ENCODE assay signal across 36 cellular contexts in genomic region chr7:123665157-123665556, GRCh38. TPM values are rescaled to one million over a fixed set of nuclear protein-coding genes. Genes with fewer than 3 reads are reported as not detected.
DNase-seq lines count a peak whose midpoint lies in the region; ATAC-seq and TF ChIP-seq lines count a peak whose summit lies in the region.
"Had no signal": no experiment of that assay in that cellular context is flagged by ENCODE, and none has a peak within 500 bp of the region (broad histone marks: within the 10 kb centered on the region; RNA-seq: fewer than 3 reads in every experiment).

No MANE protein-coding gene starts in this region.

- H3K27ac ChIP-seq in IMR-90 (ENCODE audit: insufficient read depth, low read length) = no peak overlapping the region
- H3K27ac ChIP-seq in PC-3 (ENCODE audit: low read length) = no peak overlapping the region
- H3K27ac ChIP-seq in foreskin keratinocyte = no peak overlapping the region
- H3K27ac ChIP-seq: HL-60, KMS-11, suprapubic skin, upper lobe of left lung had no signal

- H2BK20ac ChIP-seq in IMR-90 (ENCODE audit: low read depth, low read length) = no peak overlapping the region

- no peak overlapping the region for H2BK120ac ChIP-seq in IMR-90 (ENCODE audit: low read depth, low read length)

- no peak overlapping the region for H3K14ac ChIP-seq in IMR-90 (replicated peaks; ENCODE audit: low read depth, low read length)

- no peak overlapping the region for H2BK5ac ChIP-seq in IMR-90 (ENCODE audit: low read depth, low read length, poor library complexity, severe bottlenecking)

- in situ Hi-C loops in IMR-90 (cut with MboI; ENCODE audit: low sequenced_read_pairs) = no loop called here

- no peaks in the 10 kb centered on the region for H3K36me3 Mint-ChIP-seq in activated T-helper 2 cell treated with anti-CD3 and anti-CD28 coated beads, Interferon-gamma antibody, Interleukin-2, Interleukin-4, amounts not matched to agents 10 μg/mL and 5 μg/mL and 100 μg/mL, durations not matched to agents 14 hours and 24 hours and 36 hours (ENCODE audit: low read depth)
- H3K36me3 Mint-ChIP-seq: activated naive CD4-positive, alpha-beta T cell treated with anti-CD3 and anti-CD28 coated beads, Interleukin-2, amount 50 U/mL, for 24 hours; CD8-positive, alpha-beta T cell; natural killer cell had no signal

- H3K23ac ChIP-seq in IMR-90 (ENCODE audit: low read depth, low read length) = no peak overlapping the region

- no peak overlapping the region for H2AK5ac ChIP-seq in IMR-90 (ENCODE audit: low read depth, low read length)

- no peaks in the 10 kb centered on the region for H3K9me1 ChIP-seq in IMR-90 (ENCODE audit: insufficient read depth, low read length)

- H2BK15ac ChIP-seq in IMR-90 (ENCODE audit: low read depth, low read length) = no peak overlapping the region

- CTCF ChIA-PET in IMR-90 (lab: Yijun Ruan, JAX) = no interaction called here
- CTCF ChIA-PET in PC-3 (lab: Charles Lee) = no interaction called here

- no peak for TF ChIP-seq POLR2A in IMR-90 (IDR thresholded peaks at IDR 0.05; ENCODE audit: low read depth, low read length)

- H3K56ac ChIP-seq in IMR-90 (ENCODE audit: extremely low read depth, insufficient read depth, low read length) = no peak overlapping the region

- ATAC-seq in IMR-90 (ENCODE audit: low read depth) (peak; percentile 17), PC-3 (peak; percentile 81), HG03280 (IDR thresholded peaks at IDR 0.05; ENCODE audit: unreplicated experiment) (no peak), foreskin keratinocyte (no peak)
- ATAC-seq: activated T-helper 17 cell treated with anti-CD3 and anti-CD28 coated beads, Interleukin-2, amount 50 U/mL, for 72 hours; CD8-positive, alpha-beta T cell; effector memory CD8-positive, alpha-beta T cell; mucosa of descending colon; natural killer cell had no signal

- H4K91ac ChIP-seq in IMR-90 (ENCODE audit: insufficient read depth, low read depth, low read length) = no peak overlapping the region

- H4K5ac ChIP-seq in IMR-90 (ENCODE audit: low read depth, low read length) = no peak overlapping the region

- H3K4me3 ChIP-seq in IMR-90 (ENCODE audit: insufficient read depth, low read depth, low read length) (no peak overlapping the region), PC-3 (ENCODE audit: low read length) (no peak overlapping the region)
- H3K4me3 ChIP-seq: GM12878, mucosa of descending colon, suprapubic skin, upper lobe of left lung had no signal

- no peaks in the 10 kb centered on the region for H3K4me1 ChIP-seq in IMR-90 (ENCODE audit: control insufficient read depth, insufficient read depth, low read length)
- H3K4me1 ChIP-seq in PC-3 (ENCODE audit: insufficient read depth, low read length) = peaks cover 9% of the 10 kb centered on the region
- H3K4me1 ChIP-seq in foreskin keratinocyte = peaks cover 9% of the 10 kb centered on the region
- H3K4me1 ChIP-seq: suprapubic skin, upper lobe of left lung had no signal

- peaks cover 2% of the 10 kb centered on the region for H3K27me3 Mint-ChIP-seq in activated T-helper 2 cell treated with anti-CD3 and anti-CD28 coated beads, Interferon-gamma antibody, Interleukin-2, Interleukin-4, amounts not matched to agents 10 μg/mL and 5 μg/mL and 100 μg/mL, durations not matched to agents 14 hours and 24 hours and 36 hours (ENCODE audit: low read depth)

- dilution Hi-C loops in IMR-90 (cut with HindIII; ENCODE audit: low sequenced_read_pairs, unreplicated experiment) = no loop called here

- H3K79me1 ChIP-seq in IMR-90 (ENCODE audit: low read depth in 1 of 2, low read length in 2 of 2) = no peaks in the 10 kb centered on the region

- H4K8ac ChIP-seq in IMR-90 (ENCODE audit: low read depth in 2 of 2, low read length in 2 of 2) = no peak overlapping the region

- H3K9me3 Mint-ChIP-seq in activated T-helper 2 cell treated with anti-CD3 and anti-CD28 coated beads, Interferon-gamma antibody, Interleukin-2, Interleukin-4, amounts not matched to agents 10 μg/mL and 5 μg/mL and 100 μg/mL, durations not matched to agents 14 hours and 24 hours and 36 hours = no peaks in the 10 kb centered on the region
- H3K9me3 Mint-ChIP-seq: activated naive CD4-positive, alpha-beta T cell treated with anti-CD3 and anti-CD28 coated beads, Interleukin-2, amount 50 U/mL, for 24 hours; activated T-helper 17 cell treated with anti-CD3 and anti-CD28 coated beads, Interleukin-2, amount 50 U/mL, for 72 hours; CD8-positive, alpha-beta T cell; effector memory CD8-positive, alpha-beta T cell; H9; natural killer cell had no signal

- H3K4ac ChIP-seq in IMR-90 (ENCODE audit: low read depth, low read length) = no peak overlapping the region

- H3K9me3 ChIP-seq in IMR-90 (ENCODE audit: control insufficient read depth, insufficient read depth, low read length) = no peaks in the 10 kb centered on the region
- H3K9me3 ChIP-seq in PC-3 (ENCODE audit: low read length) = no peaks in the 10 kb centered on the region
- H3K9me3 ChIP-seq: BE2C, mucosa of descending colon, suprapubic skin, upper lobe of left lung had no signal

- H2AFZ ChIP-seq in IMR-90 (replicated peaks; ENCODE audit: low read length, poor library complexity) (no peak overlapping the region), PC-3 (ENCODE audit: low read length) (no peak overlapping the region)

- TF ChIP-seq CTCF in IMR-90 (conservative IDR thresholded peaks at IDR 0.05; ENCODE audit: low read depth, low read length) (no peak), PC-3 (conservative IDR thresholded peaks at IDR 0.05; ENCODE audit: low read depth, low read length) (no peak), foreskin keratinocyte (conservative IDR thresholded peaks at IDR 0.05) (no peak)

- H3K27me3 ChIP-seq in IMR-90 (ENCODE audit: control insufficient read depth, insufficient read depth, low read length) = peaks cover 2% of the 10 kb centered on the region
- no peaks in the 10 kb centered on the region for H3K27me3 ChIP-seq in PC-3 (ENCODE audit: low read length)
- no peaks in the 10 kb centered on the region for H3K27me3 ChIP-seq in foreskin keratinocyte
- H3K27me3 ChIP-seq: BE2C, suprapubic skin, upper lobe of left lung had no signal

- H3K27ac Mint-ChIP-seq in activated T-helper 2 cell treated with anti-CD3 and anti-CD28 coated beads, Interferon-gamma antibody, Interleukin-2, Interleukin-4, amounts not matched to agents 10 μg/mL and 5 μg/mL and 100 μg/mL, durations not matched to agents 14 hours and 24 hours and 36 hours = no peak overlapping the region
- H3K27ac Mint-ChIP-seq: activated naive CD4-positive, alpha-beta T cell treated with anti-CD3 and anti-CD28 coated beads, Interleukin-2, amount 50 U/mL, for 24 hours; activated T-helper 17 cell treated with anti-CD3 and anti-CD28 coated beads, Interleukin-2, amount 50 U/mL, for 72 hours; CD8-positive, alpha-beta T cell; effector memory CD8-positive, alpha-beta T cell; H9; natural killer cell had no signal

- H3K4me3 Mint-ChIP-seq in activated T-helper 2 cell treated with anti-CD3 and anti-CD28 coated beads, Interferon-gamma antibody, Interleukin-2, Interleukin-4, amounts not matched to agents 10 μg/mL and 5 μg/mL and 100 μg/mL, durations not matched to agents 14 hours and 24 hours and 36 hours (ENCODE audit: low read depth) = no peak overlapping the region
- H3K4me3 Mint-ChIP-seq: activated naive CD4-positive, alpha-beta T cell treated with anti-CD3 and anti-CD28 coated beads, Interleukin-2, amount 50 U/mL, for 24 hours; activated T-helper 17 cell treated with anti-CD3 and anti-CD28 coated beads, Interleukin-2, amount 50 U/mL, for 72 hours; CD8-positive, alpha-beta T cell; effector memory CD8-positive, alpha-beta T cell; H9; natural killer cell had no signal

- DNase-seq in COR-L47 (lab: John Stamatoyannopoulos, UW) = peak; percentile 11
- peak; percentile 16 for DNase-seq in IMR-90
- DNase-seq in PC-3 = peak; percentile 56
- peak; percentile 8 for DNase-seq in fibroblast of peridontal ligament (ENCODE audit: extremely low read depth)
- no peak for DNase-seq in stimulated activated CD8-positive, alpha-beta memory T cell treated with anti-CD3 and anti-CD28 coated beads, Interleukin-4, amount 100 ng/mL, for 48 hours
- DNase-seq in foreskin keratinocyte = no peak
- DNase-seq in activated T-helper 2 cell treated with anti-CD3 and anti-CD28 coated beads, Interferon-gamma antibody, Interleukin-2, Interleukin-4, amounts not matched to agents 10 μg/mL and 5 μg/mL and 100 μg/mL, durations not matched to agents 14 hours and 24 hours and 36 hours (ENCODE audit: low spot score) = no peak
- DNase-seq: activated CD4-positive, alpha-beta T cell treated with anti-CD3 and anti-CD28 coated beads for 48 hours; amygdala; BE2C; CD8-positive, alpha-beta T cell; cortex of kidney; DMS153; effector memory CD8-positive, alpha-beta T cell; erythroblast; H9; MM.1S; mucosa of descending colon; natural killer cell; NCI-H1417 treated with DMSO at 0.1 percent for 48 hours; NCI-H2029 treated with DMSO at 0.1 percent for 48 hours; NCI-H446; nucleus accumbens; SHP77; small intestine; stimulated activated naive CD4-positive, alpha-beta T cell treated with Interleukin-2 at 50 U/mL for 16 hours; T-helper 9 cell; upper lobe of left lung had no signal

- H3K9me2 ChIP-seq in PC-3 (replicated peaks; ENCODE audit: low read length) = no peaks in the 10 kb centered on the region

- no CpG with 5 or more reads among the region's 2 CpGs for WGBS in IMR-90 (ENCODE audit: extremely low coverage in 2 of 2, insufficient read length in 1 of 2), 2 experiments

- TF ChIP-seq RAD21 in IMR-90 (IDR thresholded peaks at IDR 0.05; ENCODE audit: low read length) = no peak

- POLR2A ChIA-PET in IMR-90 (lab: Charles Lee; ENCODE audit: unreplicated experiment) = no interaction called here
- POLR2A ChIA-PET in PC-3 (lab: Charles Lee; ENCODE audit: unreplicated experiment) = interaction anchor here (0.6 kb wide), 1 partner anchor 119 kb away, joined by 3 read pairs; no protein-coding TSS in a partner anchor

- no peaks in the 10 kb centered on the region for H3K79me2 ChIP-seq in PC-3 (ENCODE audit: low read length)

- H3K4me2 ChIP-seq in IMR-90 (ENCODE audit: low read depth, low read length) = no peak overlapping the region
- H3K4me2 ChIP-seq in PC-3 (ENCODE audit: low read length) = peak overlapping the region; percentile 12; the same call in 1 of the 2 replicates
- H3K4me2 ChIP-seq: KMS-11 had no signal

- no peak overlapping the region for H3K18ac ChIP-seq in IMR-90 (ENCODE audit: low read depth, low read length)

- H3K4me1 Mint-ChIP-seq in activated T-helper 2 cell treated with anti-CD3 and anti-CD28 coated beads, Interferon-gamma antibody, Interleukin-2, Interleukin-4, amounts not matched to agents 10 μg/mL and 5 μg/mL and 100 μg/mL, durations not matched to agents 14 hours and 24 hours and 36 hours (ENCODE audit: low read depth) = peaks cover 2% of the 10 kb centered on the region
- H3K4me1 Mint-ChIP-seq: activated naive CD4-positive, alpha-beta T cell treated with anti-CD3 and anti-CD28 coated beads, Interleukin-2, amount 50 U/mL, for 24 hours; activated T-helper 17 cell treated with anti-CD3 and anti-CD28 coated beads, Interleukin-2, amount 50 U/mL, for 72 hours; natural killer cell had no signal

- H3K9ac ChIP-seq in IMR-90 (ENCODE audit: low read depth, low read length) = no peak overlapping the region
- H3K9ac ChIP-seq in PC-3 (ENCODE audit: low read length) = no peak overlapping the region
- H3K9ac ChIP-seq: KMS-11 had no signal

- intact Hi-C loops in IMR-90 (cut with micrococcal nuclease) (no loop called here), PC-3 (cut with micrococcal nuclease) (loop anchor here (1.0 kb wide), 1 partner anchor 30 kb away; no protein-coding TSS in a partner anchor)
- intact Hi-C loops in activated T-helper 2 cell treated with anti-CD3 and anti-CD28 coated beads, Interferon-gamma antibody, Interleukin-2, Interleukin-4, amounts not matched to agents 10 μg/mL and 5 μg/mL and 100 μg/mL, durations not matched to agents 14 hours and 24 hours and 36 hours (cut with micrococcal nuclease) = no loop called here

- H4K20me1 ChIP-seq in IMR-90 (ENCODE audit: insufficient read depth, low read length) (no peaks in the 10 kb centered on the region), PC-3 (ENCODE audit: low read length) (no peaks in the 10 kb centered on the region)

- no peak overlapping the region for H2AK9ac ChIP-seq in IMR-90 (replicated peaks; ENCODE audit: low read depth, low read length, poor library complexity)

- no peaks in the 10 kb centered on the region for H3K36me3 ChIP-seq in IMR-90 (ENCODE audit: control insufficient read depth, insufficient read depth, low read length)
- no peaks in the 10 kb centered on the region for H3K36me3 ChIP-seq in PC-3 (ENCODE audit: low read depth, low read length)
- H3K36me3 ChIP-seq: BE2C, suprapubic skin, upper lobe of left lung had no signal

- no TSS peak for BruUV-seq in IMR-90 (replicated peaks; lab: Mats Ljungman, UMichigan)
- BruUV-seq in PC-3 (replicated peaks; lab: Mats Ljungman, UMichigan) = no TSS peak

- no peaks in the 10 kb centered on the region for H3F3A ChIP-seq in PC-3 (ENCODE audit: low read length, unreplicated experiment)

RNA-seq across cellular contexts. Expression of gene LMOD2, which starts 9.5 kb away (rescaled TPM):
- total RNA-seq in IMR-90 (2012; rRNA removed) (not detected in 2 replicates), PC-3 (2014; rRNA removed) (not detected in 2 replicates), foreskin keratinocyte (not detected in 2 replicates)
- polyA plus RNA-seq in IMR-90 (2012; rRNA removed) (not detected in 2 replicates), foreskin keratinocyte (not detected in 2 replicates)
- not detected in 2 replicates for polyA plus RNA-seq in IMR-90 (2012; cell fraction: cytosol; rRNA removed)
- polyA plus RNA-seq in IMR-90 (2012; cell fraction: nucleus; rRNA removed; ENCODE audit: low replicate concordance) = not detected in 2 replicates
- not detected in 2 replicates for total RNA-seq in activated T-helper 2 cell treated with anti-CD3 and anti-CD28 coated beads, Interferon-gamma antibody, Interleukin-2, Interleukin-4, amounts not matched to agents 10 μg/mL and 5 μg/mL and 100 μg/mL, durations not matched to agents 14 hours and 24 hours and 36 hours
- total RNA-seq: activated T-helper 17 cell treated with anti-CD3 and anti-CD28 coated beads, Interleukin-2, amount 50 U/mL, for 72 hours; CD8-positive, alpha-beta T cell; GM12878; H9; lung microvascular endothelial cell; natural killer cell; suprapubic skin; upper lobe of left lung had no signal
- polyA plus RNA-seq: GM12878 had no signal

Comparison
In these comparisons a context has a peak if more than half of its experiments do, and no peak if none do; other contexts are left out.
1. DNase-seq: peak in COR-L47 (single experiment), IMR-90 (single experiment), PC-3 (single experiment) and fibroblast of peridontal ligament (single experiment); none in stimulated activated CD8-positive, alpha-beta memory T cell treated with anti-CD3 and anti-CD28 coated beads, Interleukin-4, amount 100 ng/mL, for 48 hours (single experiment), foreskin keratinocyte (0 of 2) and activated T-helper 2 cell treated with anti-CD3 and anti-CD28 coated beads, Interferon-gamma antibody, Interleukin-2, Interleukin-4, amounts not matched to agents 10 μg/mL and 5 μg/mL and 100 μg/mL, durations not matched to agents 14 hours and 24 hours and 36 hours (single experiment).
2. ATAC-seq: peak in IMR-90 (single experiment) and PC-3 (single experiment); none in HG03280 (single experiment) and foreskin keratinocyte (single experiment).